ENCODE assay signal across 2 cellular contexts in the genomic region with DNA sequence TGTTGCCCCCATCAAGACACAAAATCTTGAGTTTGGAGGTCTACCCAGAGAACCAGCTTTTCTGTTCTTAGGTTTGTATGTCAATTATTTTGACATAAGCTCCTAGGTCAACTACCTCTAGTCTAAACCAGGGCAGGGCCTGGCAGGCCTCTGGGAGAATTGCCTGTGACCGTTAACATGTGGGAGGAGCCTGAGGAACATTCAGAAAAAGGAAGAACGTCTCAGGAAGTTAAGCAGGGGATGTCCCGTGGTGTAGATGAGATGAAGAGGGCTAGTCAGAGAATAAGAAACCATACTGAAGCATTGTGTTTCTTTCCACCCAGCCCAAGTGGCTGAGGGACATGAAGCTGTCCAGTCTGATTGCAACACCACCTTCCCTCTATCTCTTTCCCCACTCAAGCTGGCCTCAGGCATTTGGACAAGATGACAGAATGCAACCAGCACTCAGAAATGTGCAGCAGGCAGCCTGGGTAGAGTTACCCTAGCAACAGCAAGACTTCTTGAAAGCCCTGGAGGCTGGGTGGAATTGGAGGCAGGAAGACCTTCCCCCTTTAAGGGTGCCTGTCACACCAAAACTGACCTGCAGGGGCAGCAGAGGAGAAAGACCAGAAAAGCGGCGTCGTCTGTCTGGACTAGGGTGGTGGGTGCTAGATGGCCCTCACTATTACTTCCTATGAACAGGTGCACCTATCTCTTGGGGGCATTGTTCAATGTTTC.
TF ChIP-seq lines count a peak whose summit lies in the region.

No MANE protein-coding gene starts in this region.

TF ChIP-seq in IMR-90, 13 proteins besides CTCF, POLR2A, EP300 and RAD21 (continued from another document):
- TF ChIP-seq, protein P1, sequence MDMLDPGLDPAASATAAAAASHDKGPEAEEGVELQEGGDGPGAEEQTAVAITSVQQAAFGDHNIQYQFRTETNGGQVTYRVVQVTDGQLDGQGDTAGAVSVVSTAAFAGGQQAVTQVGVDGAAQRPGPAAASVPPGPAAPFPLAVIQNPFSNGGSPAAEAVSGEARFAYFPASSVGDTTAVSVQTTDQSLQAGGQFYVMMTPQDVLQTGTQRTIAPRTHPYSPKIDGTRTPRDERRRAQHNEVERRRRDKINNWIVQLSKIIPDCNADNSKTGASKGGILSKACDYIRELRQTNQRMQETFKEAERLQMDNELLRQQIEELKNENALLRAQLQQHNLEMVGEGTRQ (IDR thresholded peaks at IDR 0.05; ENCODE audit: low read depth, low read length) = no peak
- TF ChIP-seq SMC3 (IDR thresholded peaks at IDR 0.05; ENCODE audit: low read depth, low read length) (no peak), CEBPB (IDR thresholded peaks at IDR 0.05; ENCODE audit: low read depth, low read length) (0 out of 2 replicates have a peak, but pooled peaks have one; percentile 16)

TF ChIP-seq in neural cell, 6 proteins besides CTCF, POLR2A, EP300 and RAD21:
- TF ChIP-seq, protein P2, sequence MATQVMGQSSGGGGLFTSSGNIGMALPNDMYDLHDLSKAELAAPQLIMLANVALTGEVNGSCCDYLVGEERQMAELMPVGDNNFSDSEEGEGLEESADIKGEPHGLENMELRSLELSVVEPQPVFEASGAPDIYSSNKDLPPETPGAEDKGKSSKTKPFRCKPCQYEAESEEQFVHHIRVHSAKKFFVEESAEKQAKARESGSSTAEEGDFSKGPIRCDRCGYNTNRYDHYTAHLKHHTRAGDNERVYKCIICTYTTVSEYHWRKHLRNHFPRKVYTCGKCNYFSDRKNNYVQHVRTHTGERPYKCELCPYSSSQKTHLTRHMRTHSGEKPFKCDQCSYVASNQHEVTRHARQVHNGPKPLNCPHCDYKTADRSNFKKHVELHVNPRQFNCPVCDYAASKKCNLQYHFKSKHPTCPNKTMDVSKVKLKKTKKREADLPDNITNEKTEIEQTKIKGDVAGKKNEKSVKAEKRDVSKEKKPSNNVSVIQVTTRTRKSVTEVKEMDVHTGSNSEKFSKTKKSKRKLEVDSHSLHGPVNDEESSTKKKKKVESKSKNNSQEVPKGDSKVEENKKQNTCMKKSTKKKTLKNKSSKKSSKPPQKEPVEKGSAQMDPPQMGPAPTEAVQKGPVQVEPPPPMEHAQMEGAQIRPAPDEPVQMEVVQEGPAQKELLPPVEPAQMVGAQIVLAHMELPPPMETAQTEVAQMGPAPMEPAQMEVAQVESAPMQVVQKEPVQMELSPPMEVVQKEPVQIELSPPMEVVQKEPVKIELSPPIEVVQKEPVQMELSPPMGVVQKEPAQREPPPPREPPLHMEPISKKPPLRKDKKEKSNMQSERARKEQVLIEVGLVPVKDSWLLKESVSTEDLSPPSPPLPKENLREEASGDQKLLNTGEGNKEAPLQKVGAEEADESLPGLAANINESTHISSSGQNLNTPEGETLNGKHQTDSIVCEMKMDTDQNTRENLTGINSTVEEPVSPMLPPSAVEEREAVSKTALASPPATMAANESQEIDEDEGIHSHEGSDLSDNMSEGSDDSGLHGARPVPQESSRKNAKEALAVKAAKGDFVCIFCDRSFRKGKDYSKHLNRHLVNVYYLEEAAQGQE (IDR thresholded peaks at IDR 0.05; ENCODE audit: borderline replicate concordance) = no peak
- no peak for TF ChIP-seq POLR2AphosphoS5 (IDR thresholded peaks at IDR 0.05)
- no peak for TF ChIP-seq TAF1 (IDR thresholded peaks at IDR 0.05; ENCODE audit: low read depth)
- no peak for TF ChIP-seq SMC3 (conservative IDR thresholded peaks at IDR 0.05; ENCODE audit: poor library complexity)
- no peak for TF ChIP-seq EZH2 (IDR thresholded peaks at IDR 0.05; ENCODE audit: borderline replicate concordance, insufficient read depth, low read length, poor library complexity, severe bottlenecking)
- TF ChIP-seq MXI1 (conservative IDR thresholded peaks at IDR 0.05; ENCODE audit: poor library complexity, severe bottlenecking) = no peak
